ENCODE assay signal across 9 cellular contexts in the genomic region with DNA sequence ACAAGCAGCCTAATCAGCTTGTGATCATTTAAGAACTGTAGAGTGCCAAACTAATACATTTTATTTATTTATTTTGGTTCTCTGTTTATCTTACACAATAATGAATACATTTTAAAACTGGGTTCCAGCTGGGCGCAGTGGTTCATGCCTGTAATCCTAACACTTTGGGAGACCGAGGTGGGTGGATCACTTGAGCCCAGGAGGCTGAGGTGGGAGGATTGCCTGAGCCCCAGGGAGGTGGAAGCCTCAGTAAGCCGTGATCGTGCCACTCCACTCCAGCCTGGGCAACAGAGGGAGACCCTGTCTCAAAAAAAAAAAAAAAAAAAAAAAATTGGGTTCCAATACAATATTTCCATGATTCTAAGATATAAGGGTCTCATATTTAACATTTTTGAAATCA.
"Had no signal": no experiment of that assay in that cellular context is flagged by ENCODE, and none has a peak within 500 bp of the region (broad histone marks: within the 10 kb centered on the region; RNA-seq: fewer than 3 reads in every experiment).

No MANE protein-coding gene starts in this region.

- H3K9me3 ChIP-seq: HAP-1 had no signal

- H3K4me3 ChIP-seq: GM23248, GM23338, HAP-1 had no signal

- H3K27ac ChIP-seq: GM23248 had no signal

- ATAC-seq: GM23338, HCT116 had no signal

- H3K4me1 ChIP-seq: HAP-1 had no signal

- DNase-seq: GM23248, GOT3, H7, H9, HCEC 1CT, HFFc6 had no signal
